In the genomic region with DNA sequence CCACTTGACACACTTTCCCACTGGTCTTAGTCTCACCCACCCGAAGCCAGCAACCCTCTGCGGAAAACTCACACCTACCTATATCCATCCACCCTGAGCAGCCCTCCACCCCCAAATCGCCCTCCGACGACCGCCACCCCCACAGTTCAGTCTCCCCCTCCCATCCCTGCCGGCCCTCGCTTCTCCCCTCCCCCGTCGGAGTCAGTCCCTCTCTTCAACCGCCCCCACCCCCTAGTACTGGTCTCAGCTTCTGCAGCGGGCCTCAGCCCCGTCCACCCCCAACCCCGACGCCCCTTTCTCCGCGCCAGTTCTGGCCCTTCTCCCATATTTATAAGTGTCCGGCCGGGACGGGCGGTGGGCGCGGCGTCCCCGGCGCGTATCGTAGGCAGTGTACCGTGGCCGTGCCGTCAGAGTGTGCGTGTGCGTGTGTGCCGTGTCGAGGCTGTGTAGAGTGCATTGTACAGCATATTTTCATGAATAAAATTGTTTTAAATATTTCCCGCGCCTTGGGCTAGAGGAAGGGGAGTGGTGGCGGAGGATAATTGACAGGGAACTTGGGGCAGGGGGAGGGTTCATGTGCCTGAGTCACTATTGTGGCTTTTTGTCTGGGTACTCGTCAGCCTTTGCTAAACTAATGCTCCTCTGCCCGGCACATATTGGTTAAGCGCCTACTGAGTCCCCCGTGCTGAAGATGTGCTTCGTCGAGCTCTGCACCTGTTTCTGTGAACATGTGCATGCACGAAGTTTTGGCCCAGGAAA, we compare ENCODE assay signal across 9 cellular contexts. TPM values are rescaled to one million over a fixed set of nuclear protein-coding genes. Genes with fewer than 3 reads are reported as not detected.
DNase-seq lines count a peak whose midpoint lies in the region; ATAC-seq, FAIRE-seq and TF ChIP-seq lines count a peak whose summit lies in the region.
"Had no signal": no experiment of that assay in that cellular context is flagged by ENCODE, and none has a peak within 500 bp of the region (broad histone marks: within the 10 kb centered on the region; RNA-seq: fewer than 3 reads in every experiment).

No MANE protein-coding gene starts in this region.

- H3K4me3 Mint-ChIP-seq in T-helper 17 cell, result peak overlapping the region; percentile 87

- H3K4me3 ChIP-seq in epithelial cell of proximal tubule (ENCODE audit: low read depth, low read length) (peak overlapping the region; percentile 54), psoas muscle (peak overlapping the region; percentile 64)

- H3K27ac Mint-ChIP-seq in T-helper 17 cell, result no peak overlapping the region

- peaks cover 78% of the 10 kb centered on the region for H3K27me3 Mint-ChIP-seq in T-helper 17 cell

- H3K4me1 Mint-ChIP-seq in T-helper 17 cell, result peaks cover 19% of the 10 kb centered on the region

- TF ChIP-seq CTCF in GM10266 (IDR thresholded peaks at IDR 0.05; ENCODE audit: control insufficient read depth, insufficient read depth, low read depth, missing control alignments) (no peak), epithelial cell of proximal tubule (conservative IDR thresholded peaks at IDR 0.05; ENCODE audit: low read depth, low read length) (no peak), psoas muscle (IDR thresholded peaks at IDR 0.05) (no peak)

- DNase-seq in GM10266 (ENCODE audit: extremely low spot score), result peak; percentile 43
- DNase-seq in T-helper 17 cell, result no peak
- DNase-seq in epithelial cell of proximal tubule (ENCODE audit: low read depth), result no peak
- DNase-seq in psoas muscle, result peak in 1 of 2 donors; percentile 54
- DNase-seq in D341Med (ENCODE audit: low spot score), result no peak
- no peak for DNase-seq in GM12892 (ENCODE audit: insufficient read length)

- H3K27me3 ChIP-seq in psoas muscle (ENCODE audit: insufficient read depth in 3 of 3, low read length in 2 of 3), result peaks cover 0 to 8% (median 0%) of the 10 kb centered on the region in 3 donors

- peaks cover 21% of the 10 kb centered on the region for H3K4me1 ChIP-seq in psoas muscle

- WGBS in psoas muscle, 3 donors, result 47 to 51% (median 50%) methylated on average over 43 to 45 of the region's 45 CpGs

- peaks cover 14% of the 10 kb centered on the region for H3K36me3 Mint-ChIP-seq in T-helper 17 cell (ENCODE audit: low read depth)

- no peaks in the 10 kb centered on the region for H3K9me3 ChIP-seq in T-helper 17 cell (ENCODE audit: control insufficient read depth, low read length, poor library complexity, severe bottlenecking)
- H3K9me3 ChIP-seq in psoas muscle, result no peaks in the 10 kb centered on the region
- H3K9me3 ChIP-seq: neutrophil had no signal

- H3K27ac ChIP-seq in psoas muscle, result peak overlapping the region; percentile 66
- H3K27ac ChIP-seq: neutrophil had no signal

- no peak for FAIRE-seq in GM12892 (lab: Jason Lieb, UNC)

- H3K36me3 ChIP-seq in psoas muscle (ENCODE audit: insufficient read depth in 1 of 2, low read depth in 1 of 2), result no peaks in the 10 kb centered on the region
- H3K36me3 ChIP-seq: neutrophil had no signal

- no peak for TF ChIP-seq POLR2A in GM12892 (IDR thresholded peaks at IDR 0.05; ENCODE audit: low read depth, low read length)

- ATAC-seq in T-helper 17 cell, result peak; percentile 66
- ATAC-seq in psoas muscle, result no peak
- no peak for ATAC-seq in HG02852 (IDR thresholded peaks at IDR 0.05; ENCODE audit: unreplicated experiment)
- no peak for ATAC-seq in HG02678 (IDR thresholded peaks at IDR 0.05; ENCODE audit: unreplicated experiment)

- intact Hi-C loops in psoas muscle (cut with DNase I), result no loop called here

RNA-seq across cellular contexts. Expression of a gene that starts 22.0 kb away (rescaled TPM):
- total RNA-seq in T-helper 17 cell (1 to 10 TPM in 1 of 2 donors, under 1 TPM in 1; 0.86 to 1.8 TPM), epithelial cell of proximal tubule (0.52 and 0.72 TPM in 2 replicates), psoas muscle (1 to 10 TPM in 3 of 4 donors, under 1 TPM in 1; 0.84 to 8.6 (median 3.3) TPM)
- under 1 TPM; 0.42 to 0.88 (median 0.44) TPM for polyA plus RNA-seq in psoas muscle
- polyA plus RNA-seq in GM12892 (2012; ENCODE audit: missing spikeins), result not detected
